ENCODE assay signal across 26 cellular contexts in the genomic region with DNA sequence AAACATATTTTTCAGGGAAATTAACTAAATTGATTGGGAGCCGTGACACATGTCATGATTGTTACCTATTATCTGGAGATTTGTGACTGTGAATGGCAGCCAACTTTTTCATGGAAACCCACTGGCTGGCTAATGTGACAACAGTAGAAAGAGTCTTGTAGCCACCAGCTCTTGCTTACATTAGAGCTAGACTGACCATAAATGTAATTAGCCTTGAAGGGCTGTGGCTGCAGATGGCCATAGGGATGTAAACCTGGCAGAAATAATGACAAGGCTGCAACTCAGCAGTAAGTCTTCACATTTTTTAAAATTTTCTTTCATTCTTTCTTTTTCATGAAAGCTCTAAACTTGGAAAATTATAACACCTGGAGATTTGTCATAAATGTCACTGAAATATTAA.
"Had no signal": no experiment of that assay in that cellular context is flagged by ENCODE, and none has a peak within 500 bp of the region (broad histone marks: within the 10 kb centered on the region; RNA-seq: fewer than 3 reads in every experiment).

No MANE protein-coding gene starts in this region.

- H3K27ac ChIP-seq: coronary artery, esophagus squamous epithelium, neural progenitor cell, parathyroid adenoma, prostate gland, right atrium auricular region, thyroid gland had no signal

- DNase-seq: dermis blood vessel endothelial cell; effector memory CD8-positive, alpha-beta T cell; erythroblast; esophagus squamous epithelium; foreskin melanocyte; hypothalamus; immature natural killer cell; islet precursor cell; kidney glomerular epithelial cell; mesenchymal stem cell; naive thymus-derived CD4-positive, alpha-beta T cell; stimulated activated CD4-positive, alpha-beta T cell treated with anti-CD3 and anti-CD28 coated beads, Interleukin-12 subunit alpha, Interleukin-12 subunit beta, amount 100 ng/mL, for 4 hours; stimulated activated CD4-positive, alpha-beta T cell treated with anti-CD3 and anti-CD28 coated beads, Interleukin-1b, Interleukin-23, amount 100 ng/mL, for 48 hours; stimulated activated CD4-positive, alpha-beta T cell treated with anti-CD3 and anti-CD28 coated beads, Interleukin-4, amount 100 ng/mL, for 1 hour; stimulated activated CD8-positive, alpha-beta memory T cell treated with anti-CD3 and anti-CD28 coated beads, Interleukin-4, amount 100 ng/mL, for 48 hours; stimulated activated naive CD4-positive, alpha-beta T cell; stimulated activated naive CD8-positive, alpha-beta T cell treated with anti-CD3 and anti-CD28 coated beads, Interleukin-15, amount 100 ng/mL, for 72 hours; thyroid gland had no signal

- H3K27me3 ChIP-seq: esophagus squamous epithelium, neural progenitor cell, right atrium auricular region, thyroid gland had no signal

- H3K36me3 ChIP-seq: esophagus squamous epithelium, neural progenitor cell, prostate gland, right atrium auricular region, thyroid gland had no signal

- ATAC-seq: effector memory CD8-positive, alpha-beta T cell; left lobe of liver; naive thymus-derived CD4-positive, alpha-beta T cell; sciatic nerve; stimulated activated naive CD8-positive, alpha-beta T cell treated with anti-CD3 and anti-CD28 coated beads, Interleukin-15, amount 100 ng/mL, for 72 hours had no signal

- H3K4me1 ChIP-seq: esophagus squamous epithelium, parathyroid adenoma, prostate gland, right atrium auricular region, thyroid gland had no signal

- H3K4me3 ChIP-seq: coronary artery, esophagus squamous epithelium, neural progenitor cell, prostate gland, right atrium auricular region, smooth muscle cell, thyroid gland had no signal

- H3K9me3 ChIP-seq: esophagus squamous epithelium, prostate gland, right atrium auricular region, thyroid gland had no signal
